ENCODE assay signal across 15 cellular contexts in the genomic region with DNA sequence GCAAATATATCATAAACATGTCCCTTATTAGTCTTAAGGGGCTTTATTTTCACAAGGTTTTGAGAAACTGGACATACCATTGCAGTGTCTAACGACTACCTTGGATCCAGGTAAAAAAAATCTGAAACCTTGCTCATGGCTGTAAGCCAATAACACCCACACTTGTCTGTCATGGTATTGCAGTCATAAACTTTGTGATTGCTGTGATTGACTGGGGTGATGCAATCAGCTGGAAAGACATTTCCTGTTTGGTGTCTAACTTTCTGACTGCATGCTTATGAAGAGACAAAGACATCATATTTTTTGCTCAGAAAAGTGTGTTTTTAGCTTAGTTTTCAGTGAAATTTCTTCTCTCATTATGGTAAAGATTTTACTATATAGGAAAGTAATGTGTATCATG.
A peak's percentile ranks its signal among the peaks of the same experiment; 100 is the strongest.
DNase-seq lines count a peak whose midpoint lies in the region; ATAC-seq and TF ChIP-seq lines count a peak whose summit lies in the region.
"Had no signal": no experiment of that assay in that cellular context is flagged by ENCODE, and none has a peak within 500 bp of the region (broad histone marks: within the 10 kb centered on the region; RNA-seq: fewer than 3 reads in every experiment).

No MANE protein-coding gene starts in this region.

- H3K27ac Mint-ChIP-seq in WTC11, result no peak overlapping the region
- H3K27ac Mint-ChIP-seq: activated CD8-positive, alpha-beta memory T cell treated with anti-CD3 and anti-CD28 coated beads, Interleukin-2, amount 10 ng/mL, durations not matched to agents 7 days and 5 days; CD4-positive, alpha-beta memory T cell; dendritic cell treated with granulocyte-macrophage colony-stimulating factor and Interleukin-4, amounts not matched to agents 40 ng/mL and 50 ng/mL, for 4 days; naive B cell had no signal

- no peak overlapping the region for H3K4me3 Mint-ChIP-seq in WTC11
- H3K4me3 Mint-ChIP-seq: activated CD8-positive, alpha-beta memory T cell treated with anti-CD3 and anti-CD28 coated beads, Interleukin-2, amount 10 ng/mL, durations not matched to agents 7 days and 5 days; CD4-positive, alpha-beta memory T cell; dendritic cell treated with granulocyte-macrophage colony-stimulating factor and Interleukin-4, amounts not matched to agents 40 ng/mL and 50 ng/mL, for 4 days; naive B cell had no signal

- H3K9me3 Mint-ChIP-seq in WTC11, result peaks cover 26% of the 10 kb centered on the region

- ATAC-seq in HG02885 (IDR thresholded peaks at IDR 0.05; ENCODE audit: poor library complexity, unreplicated experiment), result peak; percentile 51
- no peak for ATAC-seq in WTC11
- no peak for ATAC-seq in GM21423 (IDR thresholded peaks at IDR 0.05; ENCODE audit: unreplicated experiment)
- ATAC-seq in Right ventricle myocardium inferior, result no peak
- ATAC-seq: activated CD8-positive, alpha-beta memory T cell treated with anti-CD3 and anti-CD28 coated beads, Interleukin-2, amount 10 ng/mL, durations not matched to agents 7 days and 5 days; sciatic nerve had no signal

- intact Hi-C loops in Right ventricle myocardium inferior (cut with DNase I), result no loop called here

- CTCF ChIA-PET in WTC11 (lab: Charles Lee), result no interaction called here

- DNase-seq in Daoy (ENCODE audit: low read depth) (peak; percentile 17), WTC11 (ENCODE audit: low spot score) (no peak), midbrain (lab: John Stamatoyannopoulos, UW) (peak; percentile 1), GF-D8 (lab: John Stamatoyannopoulos, UW) (no peak), Right ventricle myocardium inferior (ENCODE audit: missing footprints) (no peak)
- DNase-seq: activated CD8-positive, alpha-beta memory T cell treated with anti-CD3 and anti-CD28 coated beads, Interleukin-2, amount 10 ng/mL, durations not matched to agents 7 days and 5 days; CD4-positive, alpha-beta memory T cell; naive B cell; NCI-H1092; NCI-H446 treated with DMSO at 0.1 percent for 48 hours; SHP77 had no signal

- POLR2A ChIA-PET in WTC11 (lab: Charles Lee), result no interaction called here

- peaks cover 7% of the 10 kb centered on the region for H3K36me3 Mint-ChIP-seq in WTC11
- H3K36me3 Mint-ChIP-seq: activated CD8-positive, alpha-beta memory T cell treated with anti-CD3 and anti-CD28 coated beads, Interleukin-2, amount 10 ng/mL, durations not matched to agents 7 days and 5 days; CD4-positive, alpha-beta memory T cell had no signal

- no peaks in the 10 kb centered on the region for H3K27me3 Mint-ChIP-seq in WTC11 (ENCODE audit: low read depth)
- H3K27me3 Mint-ChIP-seq: activated CD8-positive, alpha-beta memory T cell treated with anti-CD3 and anti-CD28 coated beads, Interleukin-2, amount 10 ng/mL, durations not matched to agents 7 days and 5 days; CD4-positive, alpha-beta memory T cell; dendritic cell treated with granulocyte-macrophage colony-stimulating factor and Interleukin-4, amounts not matched to agents 40 ng/mL and 50 ng/mL, for 4 days had no signal

- no peaks in the 10 kb centered on the region for H3K4me1 Mint-ChIP-seq in WTC11
- H3K4me1 Mint-ChIP-seq: activated CD8-positive, alpha-beta memory T cell treated with anti-CD3 and anti-CD28 coated beads, Interleukin-2, amount 10 ng/mL, durations not matched to agents 7 days and 5 days; CD4-positive, alpha-beta memory T cell; naive B cell had no signal

- no peak for TF ChIP-seq CTCF in WTC11 (IDR thresholded peaks at IDR 0.05)

TF ChIP-seq in WTC11, 78 proteins besides CTCF, POLR2A, EP300 and RAD21:
- TF ChIP-seq, protein P1, sequence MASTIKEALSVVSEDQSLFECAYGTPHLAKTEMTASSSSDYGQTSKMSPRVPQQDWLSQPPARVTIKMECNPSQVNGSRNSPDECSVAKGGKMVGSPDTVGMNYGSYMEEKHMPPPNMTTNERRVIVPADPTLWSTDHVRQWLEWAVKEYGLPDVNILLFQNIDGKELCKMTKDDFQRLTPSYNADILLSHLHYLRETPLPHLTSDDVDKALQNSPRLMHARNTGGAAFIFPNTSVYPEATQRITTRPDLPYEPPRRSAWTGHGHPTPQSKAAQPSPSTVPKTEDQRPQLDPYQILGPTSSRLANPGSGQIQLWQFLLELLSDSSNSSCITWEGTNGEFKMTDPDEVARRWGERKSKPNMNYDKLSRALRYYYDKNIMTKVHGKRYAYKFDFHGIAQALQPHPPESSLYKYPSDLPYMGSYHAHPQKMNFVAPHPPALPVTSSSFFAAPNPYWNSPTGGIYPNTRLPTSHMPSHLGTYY (CRISPR knock-in tag; IDR thresholded peaks at IDR 0.05), result no peak
- no peak for TF ChIP-seq NFATC4 (CRISPR knock-in tag; IDR thresholded peaks at IDR 0.05)
- TF ChIP-seq GABPB1 (CRISPR knock-in tag; IDR thresholded peaks at IDR 0.05), result peak; percentile 77
- TF ChIP-seq MYBL2 (CRISPR knock-in tag; IDR thresholded peaks at IDR 0.05), result no peak

Comparison
In these comparisons a context has a peak if more than half of its experiments do, and no peak if none do; other contexts are left out.
1. DNase-seq: peak in Daoy (single experiment) and midbrain (single experiment); none in WTC11 (single experiment), GF-D8 (single experiment) and Right ventricle myocardium inferior (single experiment).